In genomic region chr10:35511649-35512048, GRCh38 we compare ENCODE assay signal across 19 cellular contexts.
"Had no signal": no experiment of that assay in that cellular context is flagged by ENCODE, and none has a peak within 500 bp of the region (broad histone marks: within the 10 kb centered on the region; RNA-seq: fewer than 3 reads in every experiment).

No MANE protein-coding gene starts in this region.

- DNase-seq: activated CD4-positive, alpha-beta T cell treated with anti-CD3 and anti-CD28 coated beads for 36 hours; activated CD8-positive, alpha-beta memory T cell treated with anti-CD3 and anti-CD28 coated beads for 24 hours; activated T-cell treated with anti-CD3 and anti-CD28 coated beads for 4 hours; brain microvascular endothelial cell; cerebellar nuclear complex; effector memory CD8-positive, alpha-beta T cell; left ventricle myocardium inferior; mesenchymal stem cell; spleen; stimulated activated CD4-positive, alpha-beta T cell treated with anti-CD3 and anti-CD28 coated beads, Interleukin-1b, Interleukin-23, amount 100 ng/mL, for 48 hours; stimulated activated naive B cell treated with anti-CD40 and anti-IgM and Interleukin-4, amounts not matched to agents 10 μg/mL and 1 μg/mL and 100 μg/mL, for 72 hours; T-helper 9 cell; WERI-Rb-1 had no signal

- H3K9me3 Mint-ChIP-seq: activated naive CD4-positive, alpha-beta T cell treated with anti-CD3 and anti-CD28 coated beads, Interleukin-2, amount 50 U/mL, for 72 hours; dendritic cell treated with granulocyte-macrophage colony-stimulating factor and Interleukin-4, amounts not matched to agents 40 ng/mL and 50 ng/mL, for 4 days; effector memory CD8-positive, alpha-beta T cell; nephron; type B pancreatic cell had no signal

- H3K4me3 Mint-ChIP-seq: activated CD4-positive, alpha-beta T cell treated with anti-CD3 and anti-CD28 coated beads for 36 hours; dendritic cell treated with granulocyte-macrophage colony-stimulating factor and Interleukin-4, amounts not matched to agents 40 ng/mL and 50 ng/mL, for 4 days; effector memory CD8-positive, alpha-beta T cell; nephron; stimulated activated naive B cell treated with anti-CD40 and anti-IgM and Interleukin-4, amounts not matched to agents 10 μg/mL and 1 μg/mL and 100 μg/mL, for 72 hours; type B pancreatic cell had no signal

- H3K27ac Mint-ChIP-seq: activated CD4-positive, alpha-beta T cell treated with anti-CD3 and anti-CD28 coated beads for 36 hours; nephron had no signal

- ATAC-seq: activated CD4-positive, alpha-beta T cell treated with anti-CD3 and anti-CD28 coated beads for 36 hours; activated naive CD4-positive, alpha-beta T cell treated with anti-CD3 and anti-CD28 coated beads, Interleukin-2, amount 50 U/mL, for 72 hours; effector memory CD8-positive, alpha-beta T cell; gastroesophageal sphincter; sciatic nerve had no signal
